Comparison of ENCODE assay signal across 18 cellular contexts in genomic region chrX:56853436-56853835, GRCh38.
A peak's percentile ranks its signal among the peaks of the same experiment; 100 is the strongest.
DNase-seq lines count a peak whose midpoint lies in the region; ATAC-seq, FAIRE-seq and TF ChIP-seq lines count a peak whose summit lies in the region.
"Had no signal": no experiment of that assay in that cellular context is flagged by ENCODE, and none has a peak within 500 bp of the region (broad histone marks: within the 10 kb centered on the region; RNA-seq: fewer than 3 reads in every experiment).

No MANE protein-coding gene starts in this region.

- no peak overlapping the region for H3K27ac Mint-ChIP-seq in MCF 10A (ENCODE audit: low read depth, unreplicated experiment)
- no peak overlapping the region for H3K27ac Mint-ChIP-seq in astrocyte (ENCODE audit: unreplicated experiment)
- H3K27ac Mint-ChIP-seq in CD4-positive, alpha-beta memory T cell, result no peak overlapping the region
- H3K27ac Mint-ChIP-seq: B cell; CD4-positive, alpha-beta T cell; GM23338; H9 had no signal

- peaks cover 39% of the 10 kb centered on the region for H3K27me3 Mint-ChIP-seq in MCF 10A (ENCODE audit: insufficient read depth, unreplicated experiment)
- no peaks in the 10 kb centered on the region for H3K27me3 Mint-ChIP-seq in astrocyte (ENCODE audit: low read depth, unreplicated experiment)
- no peaks in the 10 kb centered on the region for H3K27me3 Mint-ChIP-seq in CD4-positive, alpha-beta memory T cell
- H3K27me3 Mint-ChIP-seq: B cell; CD4-positive, alpha-beta T cell had no signal

- no peaks in the 10 kb centered on the region for H3K36me3 ChIP-seq in breast epithelium
- H3K36me3 ChIP-seq in astrocyte (ENCODE audit: insufficient read depth, low read length), result no peaks in the 10 kb centered on the region
- H3K36me3 ChIP-seq in CD4-positive, alpha-beta memory T cell (ENCODE audit: insufficient read depth, low read length), result no peaks in the 10 kb centered on the region

- CTCF ChIA-PET in MCF 10A (lab: Yijun Ruan, JAX), result no interaction called here
- CTCF ChIA-PET in CD4-positive, alpha-beta memory T cell (lab: Charles Lee; ENCODE audit: partially characterized antibody), result no interaction called here

- no peak overlapping the region for H2AFZ ChIP-seq in astrocyte (ENCODE audit: low read depth, low read length)
- H2AFZ ChIP-seq: GM23338 had no signal

- POLR2A ChIA-PET in MCF 10A (lab: Yijun Ruan, JAX), result no interaction called here
- POLR2A ChIA-PET in CD4-positive, alpha-beta memory T cell (lab: Charles Lee; ENCODE audit: partially characterized antibody), result no interaction called here

- H3K36me3 Mint-ChIP-seq in MCF 10A (ENCODE audit: insufficient read depth, unreplicated experiment) (no peaks in the 10 kb centered on the region), astrocyte (ENCODE audit: low read depth, unreplicated experiment) (no peaks in the 10 kb centered on the region)
- no peaks in the 10 kb centered on the region for H3K36me3 Mint-ChIP-seq in CD4-positive, alpha-beta memory T cell

- no peaks in the 10 kb centered on the region for H4K20me1 ChIP-seq in astrocyte (ENCODE audit: insufficient read depth, low read length)

- H3K4me3 ChIP-seq in breast epithelium, result no peak overlapping the region
- H3K4me3 ChIP-seq in astrocyte (ENCODE audit: insufficient read depth, low read depth, low read length), result no peak overlapping the region
- no peak overlapping the region for H3K4me3 ChIP-seq in CD4-positive, alpha-beta memory T cell (ENCODE audit: low read length in 2 of 2)
- H3K4me3 ChIP-seq: GM23338 had no signal

- H3K4me1 ChIP-seq in breast epithelium, result no peaks in the 10 kb centered on the region
- H3K4me1 ChIP-seq in astrocyte (ENCODE audit: insufficient read depth, low read length), result no peaks in the 10 kb centered on the region
- no peaks in the 10 kb centered on the region for H3K4me1 ChIP-seq in CD4-positive, alpha-beta memory T cell (ENCODE audit: insufficient read depth, low read length)

- intact Hi-C loops in MCF 10A (cut with micrococcal nuclease) (no loop called here), breast epithelium (cut with DNase I; ENCODE audit: low total_unique reads) (no loop called here)
- intact Hi-C loops in CD4-positive, alpha-beta memory T cell (cut with micrococcal nuclease), result no loop called here

- no peak for TF ChIP-seq CTCF in MCF 10A (IDR thresholded peaks at IDR 0.05; ENCODE audit: unreplicated experiment)
- TF ChIP-seq CTCF in breast epithelium (IDR thresholded peaks at IDR 0.05), result no peak
- TF ChIP-seq CTCF in astrocyte (IDR thresholded peaks at IDR 0.05; ENCODE audit: insufficient read depth, low read depth, low read length), result no peak

- TF ChIP-seq POLR2A in breast epithelium (IDR thresholded peaks at IDR 0.05), result no peak

- H3K4me2 ChIP-seq in astrocyte (ENCODE audit: low read length), result no peak overlapping the region
- H3K4me2 ChIP-seq: GM23338 had no signal

- H3K9me3 Mint-ChIP-seq in MCF 10A (ENCODE audit: unreplicated experiment) (no peaks in the 10 kb centered on the region), astrocyte (ENCODE audit: unreplicated experiment) (no peaks in the 10 kb centered on the region)
- H3K9me3 Mint-ChIP-seq in CD4-positive, alpha-beta memory T cell, result peaks cover 0 to 4% (median 0%) of the 10 kb centered on the region in 8 donors
- H3K9me3 Mint-ChIP-seq: CD4-positive, alpha-beta T cell had no signal

- BruUV-seq in MCF 10A (replicated peaks; lab: Mats Ljungman, UMichigan), result no TSS peak

- H3K9ac ChIP-seq in astrocyte (ENCODE audit: low read length), result no peak overlapping the region

- H3K27me3 ChIP-seq in breast epithelium (peaks cover 0 to 19% of the 10 kb centered on the region in 2 donors), astrocyte (ENCODE audit: insufficient read depth, low read length) (no peaks in the 10 kb centered on the region)
- no peaks in the 10 kb centered on the region for H3K27me3 ChIP-seq in CD4-positive, alpha-beta memory T cell (ENCODE audit: insufficient read depth, low read length)

- H3K4me3 Mint-ChIP-seq in MCF 10A (ENCODE audit: unreplicated experiment) (no peak overlapping the region), astrocyte (ENCODE audit: unreplicated experiment) (no peak overlapping the region)
- H3K4me3 Mint-ChIP-seq in CD4-positive, alpha-beta memory T cell, result no peak overlapping the region
- H3K4me3 Mint-ChIP-seq: B cell; CD4-positive, alpha-beta T cell; GM23338; H9 had no signal

- H3K4me1 Mint-ChIP-seq in MCF 10A (ENCODE audit: insufficient read depth, unreplicated experiment) (no peaks in the 10 kb centered on the region), astrocyte (ENCODE audit: low read depth, unreplicated experiment) (no peaks in the 10 kb centered on the region)
- H3K4me1 Mint-ChIP-seq in CD4-positive, alpha-beta memory T cell, result no peaks in the 10 kb centered on the region
- H3K4me1 Mint-ChIP-seq: B cell, GM23338, H9 had no signal

- peak; percentile 29 for FAIRE-seq in astrocyte (lab: Jason Lieb, UNC)
- FAIRE-seq: D721Med, HepG2, HTR-8/SVneo had no signal

- DNase-seq in MCF 10A (ENCODE audit: unreplicated experiment), result peak; percentile 14
- DNase-seq in breast epithelium (ENCODE audit: low spot score in 2 of 2), result no peak
- DNase-seq in M059J (ENCODE audit: low read depth), result peak; percentile 36
- DNase-seq in astrocyte (ENCODE audit: low read depth), result no peak
- no peak for DNase-seq in activated CD8-positive, alpha-beta memory T cell treated with anti-CD3 and anti-CD28 coated beads for 24 hours
- DNase-seq in CD4-positive, alpha-beta memory T cell, result no peak
- DNase-seq: C1 segment of cervical spinal cord; CD4-positive, alpha-beta T cell; COR-L47; DMS53; GF-D8; H9 had no signal

- no peaks in the 10 kb centered on the region for H3K79me2 ChIP-seq in astrocyte (ENCODE audit: insufficient read depth, low read length)

- no peak overlapping the region for H3K27ac ChIP-seq in breast epithelium
- H3K27ac ChIP-seq in astrocyte (ENCODE audit: low read depth, low read length), result no peak overlapping the region
- no peak overlapping the region for H3K27ac ChIP-seq in CD4-positive, alpha-beta memory T cell (ENCODE audit: low read depth, low read length)

- no peak for ATAC-seq in GM18858 (IDR thresholded peaks at IDR 0.05; ENCODE audit: unreplicated experiment)
- ATAC-seq: GM23338, HepG2 had no signal

- H3K9me3 ChIP-seq in breast epithelium, result peaks cover 0 to 13% of the 10 kb centered on the region in 2 donors
- no peaks in the 10 kb centered on the region for H3K9me3 ChIP-seq in astrocyte (ENCODE audit: insufficient read depth, low read depth, low read length)
- no peaks in the 10 kb centered on the region for H3K9me3 ChIP-seq in CD4-positive, alpha-beta memory T cell (ENCODE audit: control insufficient read depth in 1 of 2, low read length in 2 of 2)

Comparison
In these comparisons a context has a peak if more than half of its experiments do, and no peak if none do; other contexts are left out.
1. DNase-seq: peak in MCF 10A (single experiment) and M059J (single experiment); none in breast epithelium (0 of 2), astrocyte (single experiment), activated CD8-positive, alpha-beta memory T cell treated with anti-CD3 and anti-CD28 coated beads for 24 hours (single experiment) and CD4-positive, alpha-beta memory T cell (0 of 5).